Comparison of ENCODE assay signal across 8 cellular contexts in the genomic region with DNA sequence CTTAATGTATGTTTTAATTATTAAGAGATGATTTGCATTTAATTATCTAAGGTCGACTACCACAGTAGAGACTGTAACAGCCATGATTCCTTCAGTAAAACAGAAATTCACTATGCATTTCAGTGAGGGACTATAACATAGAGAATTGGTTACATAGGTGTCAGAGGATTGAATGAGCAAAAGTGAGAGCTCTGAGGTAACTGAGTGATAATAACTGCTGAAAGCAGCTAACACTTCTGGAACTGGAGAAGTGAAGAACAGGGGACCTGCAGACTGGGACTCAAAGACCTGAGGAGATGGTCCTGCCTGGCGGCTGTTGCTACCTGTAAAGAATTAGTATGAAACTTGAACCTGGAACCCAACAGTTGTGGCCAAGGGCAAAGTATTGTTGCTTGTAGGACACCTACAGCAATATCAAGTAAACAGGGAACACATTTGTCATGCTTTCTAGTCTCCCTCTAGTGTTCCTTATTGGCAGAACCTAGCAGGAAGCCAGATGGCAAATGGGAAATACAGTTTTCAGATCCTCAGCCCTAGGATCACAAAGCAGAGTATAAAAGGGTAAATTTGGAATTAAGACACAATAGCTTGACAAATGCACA.
DNase-seq lines count a peak whose midpoint lies in the region; ATAC-seq, FAIRE-seq and TF ChIP-seq lines count a peak whose summit lies in the region.

No MANE protein-coding gene starts in this region.

- peak; percentile 52 for DNase-seq in GM12865 (ENCODE audit: low read depth)
- DNase-seq in NCI-H1436 (lab: John Stamatoyannopoulos, UW) = peak; percentile 43
- DNase-seq in WERI-Rb-1 = no peak
- DNase-seq in iPS-NIHi7 (ENCODE audit: extremely low spot score) = peak; percentile 62
- no peak for DNase-seq in activated CD8-positive, alpha-beta memory T cell treated with anti-CD3 and anti-CD28 coated beads for 24 hours
- DNase-seq in activated naive CD8-positive, alpha-beta T cell treated with anti-CD3 and anti-CD28 coated beads for 36 hours = no peak

- H3K4me1 Mint-ChIP-seq in activated naive CD8-positive, alpha-beta T cell treated with anti-CD3 and anti-CD28 coated beads for 36 hours = peaks cover 8% of the 10 kb centered on the region

- H3K27ac ChIP-seq in WERI-Rb-1 = no peak overlapping the region

- H3K27me3 Mint-ChIP-seq in activated naive CD8-positive, alpha-beta T cell treated with anti-CD3 and anti-CD28 coated beads for 36 hours = no peaks in the 10 kb centered on the region

- TF ChIP-seq CTCF in GM12865 (IDR thresholded peaks at IDR 0.05; ENCODE audit: insufficient read depth, low read depth, low read length, missing control alignments) (peak; percentile 32), WERI-Rb-1 (IDR thresholded peaks at IDR 0.05; ENCODE audit: low read depth, low read length) (peak; percentile 58)

- H3K36me3 Mint-ChIP-seq in activated naive CD8-positive, alpha-beta T cell treated with anti-CD3 and anti-CD28 coated beads for 36 hours = peaks cover 3% of the 10 kb centered on the region

- H3K9me3 Mint-ChIP-seq in activated naive CD8-positive, alpha-beta T cell treated with anti-CD3 and anti-CD28 coated beads for 36 hours = no peaks in the 10 kb centered on the region

- H3K4me3 ChIP-seq in GM12865 (ENCODE audit: low read depth, low read length) (no peak overlapping the region), WERI-Rb-1 (ENCODE audit: low read depth, low read length) (no peak overlapping the region)

- ATAC-seq in HG02678 (IDR thresholded peaks at IDR 0.05; ENCODE audit: unreplicated experiment) = peak; percentile 65

- H3K4me3 Mint-ChIP-seq in activated naive CD8-positive, alpha-beta T cell treated with anti-CD3 and anti-CD28 coated beads for 36 hours = no peak overlapping the region

- no peak overlapping the region for H3K27ac Mint-ChIP-seq in activated naive CD8-positive, alpha-beta T cell treated with anti-CD3 and anti-CD28 coated beads for 36 hours

- H3K36me3 ChIP-seq in WERI-Rb-1 = no peaks in the 10 kb centered on the region

- H3K9me3 ChIP-seq in WERI-Rb-1 (ENCODE audit: severe bottlenecking) = no peaks in the 10 kb centered on the region

- FAIRE-seq in A204.1 (lab: Jason Lieb, UNC) = peak; percentile 34

- H3K27me3 ChIP-seq in WERI-Rb-1 (ENCODE audit: insufficient read depth, low read depth, severe bottlenecking) = no peaks in the 10 kb centered on the region

Comparison
In these comparisons a context has a peak if more than half of its experiments do, and no peak if none do; other contexts are left out.
1. DNase-seq: peak in GM12865 (single experiment), NCI-H1436 (single experiment) and iPS-NIHi7 (single experiment); none in WERI-Rb-1 (single experiment), activated CD8-positive, alpha-beta memory T cell treated with anti-CD3 and anti-CD28 coated beads for 24 hours (single experiment) and activated naive CD8-positive, alpha-beta T cell treated with anti-CD3 and anti-CD28 coated beads for 36 hours (single experiment).